In the genomic region with DNA sequence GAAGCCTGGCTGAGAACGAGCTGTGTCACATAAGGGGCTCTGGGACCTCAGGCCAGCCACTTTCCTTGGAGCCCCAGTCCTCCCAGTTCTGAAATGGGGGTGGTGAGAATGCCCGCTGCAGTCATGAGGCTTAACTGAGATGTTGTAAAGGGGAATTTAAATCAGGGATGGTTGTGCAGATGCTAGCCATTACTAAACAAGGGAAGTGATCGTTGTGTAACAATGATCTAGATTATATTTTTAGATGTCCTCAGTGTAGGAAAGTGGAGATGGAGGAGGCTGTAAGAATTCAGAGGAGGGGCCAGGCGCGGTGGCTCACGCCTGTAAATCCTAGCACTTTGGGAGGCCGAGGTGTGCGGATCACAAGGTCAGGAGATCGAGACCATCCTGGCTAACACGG, we compare ENCODE assay signal across 20 cellular contexts. TPM values are rescaled to one million over a fixed set of nuclear protein-coding genes. Genes with fewer than 3 reads are reported as not detected.
"Had no signal": no experiment of that assay in that cellular context is flagged by ENCODE, and none has a peak within 500 bp of the region (broad histone marks: within the 10 kb centered on the region; RNA-seq: fewer than 3 reads in every experiment).

No MANE protein-coding gene starts in this region.

RNA-seq across cellular contexts. Expression of gene RHO, which starts 39.2 kb away (rescaled TPM):
- total RNA-seq: activated CD4-positive, alpha-beta memory T cell treated with anti-CD3 and anti-CD28 coated beads for 36 hours; activated CD4-positive, alpha-beta T cell treated with anti-CD3 and anti-CD28 coated beads, Interleukin-2, amount 10 ng/mL, durations not matched to agents 24 days and 14 days; activated CD8-positive, alpha-beta memory T cell treated with anti-CD3 and anti-CD28 coated beads for 36 hours; activated naive CD4-positive, alpha-beta T cell treated with anti-CD3 and anti-CD28 coated beads for 36 hours; activated naive CD8-positive, alpha-beta T cell treated with anti-CD3 and anti-CD28 coated beads for 36 hours; activated T-helper 1 cell treated with anti-CD3 and anti-CD28 coated beads, Interleukin-12 subunit alpha, Interleukin-12 subunit beta, Interleukin-2, Interleukin-4 antibody, amounts not matched to agents 30 ng/mL and 10 ng/mL and 1 ng/mL, durations not matched to agents 14 hours and 24 hours and 36 hours; bronchial epithelial cell; esophagus mucosa; heart left ventricle; kidney; left colon; liver; mammary epithelial cell; occipital lobe; pulmonary artery endothelial cell; right atrium auricular region; spleen had no signal
- polyA plus RNA-seq: immature natural killer cell; liver; mammary epithelial cell; naive thymus-derived CD8-positive, alpha-beta T cell; SK-N-SH; spleen had no signal

RNA-seq across cellular contexts. Expression of gene H1-8, which starts 53.7 kb away (rescaled TPM):
- total RNA-seq: activated CD4-positive, alpha-beta memory T cell treated with anti-CD3 and anti-CD28 coated beads for 36 hours; activated CD4-positive, alpha-beta T cell treated with anti-CD3 and anti-CD28 coated beads, Interleukin-2, amount 10 ng/mL, durations not matched to agents 24 days and 14 days; activated CD8-positive, alpha-beta memory T cell treated with anti-CD3 and anti-CD28 coated beads for 36 hours; activated naive CD4-positive, alpha-beta T cell treated with anti-CD3 and anti-CD28 coated beads for 36 hours; activated naive CD8-positive, alpha-beta T cell treated with anti-CD3 and anti-CD28 coated beads for 36 hours; activated T-helper 1 cell treated with anti-CD3 and anti-CD28 coated beads, Interleukin-12 subunit alpha, Interleukin-12 subunit beta, Interleukin-2, Interleukin-4 antibody, amounts not matched to agents 30 ng/mL and 10 ng/mL and 1 ng/mL, durations not matched to agents 14 hours and 24 hours and 36 hours; bronchial epithelial cell; esophagus mucosa; heart left ventricle; kidney; left colon; liver; mammary epithelial cell; naive thymus-derived CD8-positive, alpha-beta T cell; occipital lobe; pulmonary artery endothelial cell; right atrium auricular region; spleen had no signal
- polyA plus RNA-seq: heart left ventricle; immature natural killer cell; liver; mammary epithelial cell; naive thymus-derived CD8-positive, alpha-beta T cell; SK-N-SH; spleen had no signal
